In the genomic region with DNA sequence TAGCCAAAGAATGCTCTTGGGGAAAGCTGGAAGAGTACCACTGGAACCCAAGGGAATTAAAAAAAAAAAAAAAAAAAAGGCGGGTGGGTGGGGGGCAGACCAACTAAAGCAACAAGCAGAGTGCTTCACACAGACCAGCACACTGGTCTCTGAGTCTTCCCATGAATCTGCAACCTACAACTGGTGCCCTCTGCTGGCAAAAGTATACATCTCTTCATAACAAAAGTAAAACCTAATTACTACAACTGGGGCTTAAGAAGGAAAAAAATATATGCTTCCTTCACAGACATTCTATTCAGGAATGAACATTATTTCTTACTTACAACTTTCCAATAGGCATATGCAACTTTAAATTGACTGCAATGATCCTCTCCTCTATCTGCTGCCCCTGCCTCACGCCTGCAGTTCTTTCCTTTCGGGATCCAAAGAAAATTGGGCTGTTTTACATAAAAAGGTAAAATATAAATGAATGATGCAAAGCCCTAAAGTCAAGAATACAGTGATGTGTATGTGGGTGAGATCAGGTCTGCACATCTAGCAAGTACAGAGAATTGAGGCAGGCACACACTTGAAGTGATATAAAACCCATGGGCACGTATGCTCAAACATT, we compare ENCODE assay signal across 8 cellular contexts. TPM values are rescaled to one million over a fixed set of nuclear protein-coding genes. Genes with fewer than 3 reads are reported as not detected.
A peak's percentile ranks its signal among the peaks of the same experiment; 100 is the strongest.
DNase-seq lines count a peak whose midpoint lies in the region; ATAC-seq and TF ChIP-seq lines count a peak whose summit lies in the region.

No MANE protein-coding gene starts in this region.

- H3K79me2 ChIP-seq in parathyroid adenoma: peaks cover 7% of the 10 kb centered on the region

- no peak overlapping the region for H2AFZ ChIP-seq in parathyroid adenoma

- ATAC-seq in GM21367 (IDR thresholded peaks at IDR 0.05; ENCODE audit: unreplicated experiment) (peak; percentile 55), GM19455 (IDR thresholded peaks at IDR 0.05; ENCODE audit: unreplicated experiment) (no peak)

- no peak overlapping the region for H3K4me3 ChIP-seq in Peyer's patch
- H3K4me3 ChIP-seq in parathyroid adenoma (ENCODE audit: low read depth, low read length): no peak overlapping the region

- H3K4me2 ChIP-seq in parathyroid adenoma (ENCODE audit: low read length): no peak overlapping the region

- DNase-seq in COLO829 (ENCODE audit: low spot score) (peak; percentile 37), Kasumi-1 (lab: John Stamatoyannopoulos, UW) (peak; percentile 81 to 87), Peyer's patch (peak in 1 of 3 donors; percentile 63), globus pallidus (ENCODE audit: low spot score) (peak; percentile 71)
- DNase-seq in activated naive CD4-positive, alpha-beta T cell treated with Interleukin-2 at 50 U/mL for 16 hours: peak; percentile 51

- TF ChIP-seq POLR2A in Peyer's patch (IDR thresholded peaks at IDR 0.05): no peak

- H3K4me1 ChIP-seq in Peyer's patch (no peaks in the 10 kb centered on the region), parathyroid adenoma (no peaks in the 10 kb centered on the region)

- H3K27me3 ChIP-seq in Peyer's patch (no peaks in the 10 kb centered on the region), parathyroid adenoma (ENCODE audit: control insufficient read depth, insufficient read depth, low read length) (no peaks in the 10 kb centered on the region)

- TF ChIP-seq CTCF in Peyer's patch (IDR thresholded peaks at IDR 0.05) (peak; percentile 24 to 71 (median 62)), parathyroid adenoma (IDR thresholded peaks at IDR 0.05) (peak; percentile 77)

- H3K9ac ChIP-seq in parathyroid adenoma: no peak overlapping the region

- H3K27ac ChIP-seq in Peyer's patch (no peak overlapping the region), parathyroid adenoma (no peak overlapping the region)

- H3K9me3 ChIP-seq in Peyer's patch (no peaks in the 10 kb centered on the region), parathyroid adenoma (ENCODE audit: control insufficient read depth, low read length) (no peaks in the 10 kb centered on the region)

- H3K36me3 ChIP-seq in Peyer's patch (no peaks in the 10 kb centered on the region), parathyroid adenoma (ENCODE audit: control insufficient read depth, insufficient read depth, low read length) (no peaks in the 10 kb centered on the region)

RNA-seq across cellular contexts. Expression of a gene that starts 7.2 kb away (rescaled TPM):
- total RNA-seq in Peyer's patch: 1 to 10 TPM; 5.0 to 9.5 (median 6.3) TPM

RNA-seq across cellular contexts. Expression of a gene that starts 11.0 kb away (rescaled TPM):
- 10 to 100 TPM in 1 of 4 donors, 1 to 10 TPM in 3; 5.8 to 13.2 (median 7.3) TPM for total RNA-seq in Peyer's patch
